In genomic region chr6:152450519-152450918, GRCh38 we compare ENCODE assay signal across 2 cellular contexts.
TF ChIP-seq lines count a peak whose summit lies in the region.

No MANE protein-coding gene starts in this region.

TF ChIP-seq in HepG2, 621 proteins besides CTCF, POLR2A, EP300 and RAD21:
- TF ChIP-seq USF2 (IDR thresholded peaks at IDR 0.05; ENCODE audit: low read depth, low read length) (peak; percentile 46), USF2 (CRISPR knock-in tag; IDR thresholded peaks at IDR 0.05; ENCODE audit: borderline replicate concordance) (no peak), RAD51 (IDR thresholded peaks at IDR 0.05; ENCODE audit: borderline replicate concordance) (peak; percentile 64; the same call in 1 of the 2 replicates), ZNF512B (CRISPR knock-in tag; IDR thresholded peaks at IDR 0.05; ENCODE audit: borderline replicate concordance) (no peak)

TF ChIP-seq in K562, 482 proteins besides CTCF, POLR2A, EP300 and RAD21:
- TF ChIP-seq TFE3 (CRISPR knock-in tag; IDR thresholded peaks at IDR 0.05) (peak; percentile 77), CCAR2 (IDR thresholded peaks at IDR 0.05; ENCODE audit: low read depth, low read length) (no peak), PRPF4 (IDR thresholded peaks at IDR 0.05; ENCODE audit: insufficient read depth, low read depth, low read length, poor library complexity, severe bottlenecking) (no peak)
